In genomic region chr6:100806280-100806679, GRCh38 we compare ENCODE assay signal across 19 cellular contexts.
A peak's percentile ranks its signal among the peaks of the same experiment; 100 is the strongest.
DNase-seq lines count a peak whose midpoint lies in the region; ATAC-seq, FAIRE-seq and TF ChIP-seq lines count a peak whose summit lies in the region.
"Had no signal": no experiment of that assay in that cellular context is flagged by ENCODE, and none has a peak within 500 bp of the region (broad histone marks: within the 10 kb centered on the region; RNA-seq: fewer than 3 reads in every experiment).

No MANE protein-coding gene starts in this region.

- no peak overlapping the region for H3K4me3 Mint-ChIP-seq in neural progenitor cell
- H3K4me3 Mint-ChIP-seq: CD4-positive, alpha-beta T cell; H9 had no signal

- H3F3A ChIP-seq in neural progenitor cell (ENCODE audit: low read depth), result no peaks in the 10 kb centered on the region

- TF ChIP-seq CTCF in HepG2 (CRISPR knock-in tag; IDR thresholded peaks at IDR 0.05) (no peak), right lobe of liver (IDR thresholded peaks at IDR 0.05) (no peak), neural progenitor cell (IDR thresholded peaks at IDR 0.05) (no peak)

- H2AFZ ChIP-seq in HepG2 (ENCODE audit: low read length) (no peak overlapping the region), neural progenitor cell (replicated peaks) (no peak overlapping the region)

- in situ Hi-C loops in HepG2 (cut with HindIII; ENCODE audit: extremely low pct_ligation_motif_present, low pct_unique_long_range_greater_than_20kb), result no loop called here

- H3K27me3 ChIP-seq in HepG2 (ENCODE audit: control insufficient read depth in 1 of 2, insufficient read depth in 2 of 2, low read length in 2 of 2) (no peaks in the 10 kb centered on the region), right lobe of liver (no peaks in the 10 kb centered on the region), neural progenitor cell (no peaks in the 10 kb centered on the region)
- H3K27me3 ChIP-seq: BE2C had no signal

- no peak overlapping the region for H3K27ac Mint-ChIP-seq in neural progenitor cell
- H3K27ac Mint-ChIP-seq: CD4-positive, alpha-beta T cell; H9 had no signal

- H3K4me1 Mint-ChIP-seq in neural progenitor cell, result no peaks in the 10 kb centered on the region

- TF ChIP-seq EP300 in HepG2 (IDR thresholded peaks at IDR 0.05; ENCODE audit: low read depth in 2 of 2, low read length in 2 of 2) (no peak), HepG2 (CRISPR knock-in tag; IDR thresholded peaks at IDR 0.05; ENCODE audit: borderline replicate concordance) (no peak)

- H3K4me1 ChIP-seq in HepG2 (ENCODE audit: insufficient read depth, low read length) (no peaks in the 10 kb centered on the region), right lobe of liver (no peaks in the 10 kb centered on the region), neural progenitor cell (no peaks in the 10 kb centered on the region)
- H3K4me1 ChIP-seq: BE2C had no signal

- H3K9ac ChIP-seq in HepG2 (ENCODE audit: insufficient read depth, low read depth, low read length) (no peak overlapping the region), neural progenitor cell (no peak overlapping the region)

- ATAC-seq in HepG2 (no peak), right lobe of liver (no peak), GM19395 (IDR thresholded peaks at IDR 0.05; ENCODE audit: unreplicated experiment) (no peak)
- ATAC-seq: Panc1 had no signal

- no peaks in the 10 kb centered on the region for H3K9me3 ChIP-seq in HepG2 (ENCODE audit: low read length)
- H3K9me3 ChIP-seq in right lobe of liver, result no peaks in the 10 kb centered on the region
- no peaks in the 10 kb centered on the region for H3K9me3 ChIP-seq in neural progenitor cell (ENCODE audit: low read depth)
- H3K9me3 ChIP-seq: BE2C had no signal

- CTCF ChIA-PET in HepG2 (lab: Yijun Ruan, JAX; ENCODE audit: low intra/inter-chr PET ratio, low total read pairs), result no interaction called here

- no peaks in the 10 kb centered on the region for H3K27me3 Mint-ChIP-seq in neural progenitor cell (ENCODE audit: insufficient read depth, low read depth)
- H3K27me3 Mint-ChIP-seq: CD4-positive, alpha-beta T cell had no signal

- no peaks in the 10 kb centered on the region for H3K36me3 Mint-ChIP-seq in neural progenitor cell

- H3K9me3 Mint-ChIP-seq in neural progenitor cell, result no peaks in the 10 kb centered on the region
- H3K9me3 Mint-ChIP-seq: CD4-positive, alpha-beta T cell; H9 had no signal

- H3K36me3 ChIP-seq in HepG2 (replicated peaks in 1 of 2; ENCODE audit: control insufficient read depth in 1 of 2, insufficient read depth in 2 of 2, low read length in 2 of 2) (peaks cover 2 to 4% of the 10 kb centered on the region in 2 experiments; a peak in 1 of 5 replicates), right lobe of liver (no peaks in the 10 kb centered on the region), neural progenitor cell (peaks cover 3% of the 10 kb centered on the region)
- H3K36me3 ChIP-seq: BE2C had no signal

- intact Hi-C loops in HepG2 (cut with micrococcal nuclease; ENCODE audit: unreplicated experiment) (no loop called here), right lobe of liver (cut with DNase I) (no loop called here)

- no peak for FAIRE-seq in HepG2 (lab: Jason Lieb, UNC)

- POLR2A ChIA-PET in HepG2 (lab: Yijun Ruan, JAX), result no interaction called here

- no peak overlapping the region for H3K4me2 ChIP-seq in HepG2 (ENCODE audit: low read depth, low read length)
- H3K4me2 ChIP-seq in neural progenitor cell, result no peak overlapping the region

- WGBS in HepG2 (ENCODE audit: low lambda C conversion rate), result 97% methylated on average over 5 of the region's 5 CpGs
- WGBS in right lobe of liver (ENCODE audit: insufficient coverage, low coverage, low lambda C conversion rate, missing lambda C conversion rate), result 77% methylated on average over 5 of the region's 5 CpGs

- H3K27ac ChIP-seq in HepG2 (ENCODE audit: extremely low read length, insufficient read depth, low read length), result no peak overlapping the region
- H3K27ac ChIP-seq in right lobe of liver, result no peak overlapping the region
- no peak overlapping the region for H3K27ac ChIP-seq in neural progenitor cell
- H3K27ac ChIP-seq: HL-60 had no signal

- H4K20me1 ChIP-seq in HepG2 (ENCODE audit: insufficient read depth, low read length) (no peaks in the 10 kb centered on the region), neural progenitor cell (ENCODE audit: low read depth) (no peaks in the 10 kb centered on the region)

- no peak for DNase-seq in HepG2 (ENCODE audit: low spot score)
- DNase-seq in right lobe of liver, result no peak
- DNase-seq in NOMO-1 (lab: John Stamatoyannopoulos, UW; ENCODE audit: unreplicated experiment in 2 of 2), result peak; percentile 13 to 79
- DNase-seq in amniotic epithelial cell (ENCODE audit: low read depth), result peak; percentile 42
- no peak for DNase-seq in islet precursor cell
- no peak for DNase-seq in neural progenitor cell (ENCODE audit: low spot score)
- DNase-seq: BE2C; CD4-positive, alpha-beta T cell; DMS153; GDM1; H9; KG1; NCI-H1092 treated with DMSO at 0.1 percent for 48 hours; NCI-H146; NCI-H2081; NCI-H446 treated with DMSO at 0.1 percent for 48 hours had no signal

- H3K79me2 ChIP-seq in HepG2 (ENCODE audit: insufficient read depth, low read length) (peaks cover 4% of the 10 kb centered on the region), neural progenitor cell (ENCODE audit: low read depth) (peaks cover 42% of the 10 kb centered on the region)

- no peak overlapping the region for H3K4me3 ChIP-seq in HepG2 (replicated peaks in 1 of 3; ENCODE audit: insufficient read depth in 1 of 3, low read depth in 2 of 3, low read length in 3 of 3)
- H3K4me3 ChIP-seq in right lobe of liver, result no peak overlapping the region
- H3K4me3 ChIP-seq in neural progenitor cell, result no peak overlapping the region

- TF ChIP-seq POLR2A in HepG2 (IDR thresholded peaks at IDR 0.05; ENCODE audit: insufficient read depth in 1 of 2, low read depth in 2 of 2, low read length in 2 of 2) (no peak), right lobe of liver (IDR thresholded peaks at IDR 0.05) (no peak)

- no TSS peak for BruUV-seq in HepG2 (replicated peaks; lab: Mats Ljungman, UMichigan)

- TF ChIP-seq RAD21 in HepG2 (CRISPR knock-in tag; IDR thresholded peaks at IDR 0.05), result no peak

TF ChIP-seq in HepG2, 621 proteins besides CTCF, POLR2A, EP300 and RAD21:
- TF ChIP-seq SCMH1 (CRISPR knock-in tag; IDR thresholded peaks at IDR 0.05; ENCODE audit: borderline replicate concordance) (no peak), CBX1 (IDR thresholded peaks at IDR 0.05; ENCODE audit: low read depth) (no peak), ZNF879 (CRISPR knock-in tag; IDR thresholded peaks at IDR 0.05) (no peak), HDAC1 (CRISPR knock-in tag; IDR thresholded peaks at IDR 0.05) (no peak), ZNF160 (CRISPR knock-in tag; IDR thresholded peaks at IDR 0.05) (no peak), CEBPB (IDR thresholded peaks at IDR 0.05; ENCODE audit: borderline replicate concordance, low read depth, low read length) (0 out of 2 replicates have a peak, but pooled peaks have one; percentile 7), ZNF768 (CRISPR knock-in tag; IDR thresholded peaks at IDR 0.05) (no peak)

Comparison
In these comparisons a context has a peak if more than half of its experiments do, and no peak if none do; other contexts are left out.
1. DNase-seq: peak in NOMO-1 (2 of 2) and amniotic epithelial cell (single experiment); none in HepG2 (single experiment), right lobe of liver (0 of 3), islet precursor cell (single experiment) and neural progenitor cell (single experiment).